ENCODE assay signal across 26 cellular contexts in genomic region chr1:227369102-227369760, GRCh38. TPM values are rescaled to one million over a fixed set of nuclear protein-coding genes. Genes with fewer than 3 reads are reported as not detected.
DNase-seq lines count a peak whose midpoint lies in the region; ATAC-seq, FAIRE-seq and TF ChIP-seq lines count a peak whose summit lies in the region.
"Had no signal": no experiment of that assay in that cellular context is flagged by ENCODE, and none has a peak within 500 bp of the region (broad histone marks: within the 10 kb centered on the region; RNA-seq: fewer than 3 reads in every experiment).

No MANE protein-coding gene starts in this region.

- H3K36me3 Mint-ChIP-seq in Calu3 (ENCODE audit: insufficient read depth, unreplicated experiment): no peaks in the 10 kb centered on the region
- H3K36me3 Mint-ChIP-seq: activated CD8-positive, alpha-beta memory T cell treated with anti-CD3 and anti-CD28 coated beads, Interleukin-2, amount 10 ng/mL, durations not matched to agents 7 days and 5 days; naive thymus-derived CD4-positive, alpha-beta T cell had no signal

- no peak overlapping the region for H3K27ac ChIP-seq in A549
- no peak overlapping the region; the same call in 1 of the 2 replicates for H3K27ac ChIP-seq in HEK293 (ENCODE audit: extremely low read depth, low read depth, low read length)
- peak overlapping the region; percentile 36 for H3K27ac ChIP-seq in VCaP
- H3K27ac ChIP-seq: PC-9, right atrium auricular region, spleen, transverse colon had no signal

- TF ChIP-seq POLR2A in A549 (IDR thresholded peaks at IDR 0.05; ENCODE audit: low read length): no peak

- TF ChIP-seq RAD21 in A549 (conservative IDR thresholded peaks at IDR 0.05 in 1 of 2, IDR thresholded peaks at IDR 0.05 in 1 of 2): no peak

- H3K27me3 Mint-ChIP-seq in Calu3 (ENCODE audit: unreplicated experiment): no peaks in the 10 kb centered on the region

- H3K36me3 ChIP-seq in HEK293 (ENCODE audit: control insufficient read depth in 2 of 2, insufficient read depth in 1 of 2, low read length in 2 of 2): no peaks in the 10 kb centered on the region
- H3K36me3 ChIP-seq: BE2C, right atrium auricular region, spleen, transverse colon had no signal

- peaks cover 24% of the 10 kb centered on the region for H3K4me1 Mint-ChIP-seq in Calu3 (ENCODE audit: low read depth, unreplicated experiment)
- H3K4me1 Mint-ChIP-seq: activated CD8-positive, alpha-beta memory T cell treated with anti-CD3 and anti-CD28 coated beads, Interleukin-2, amount 10 ng/mL, durations not matched to agents 7 days and 5 days; central memory CD8-positive, alpha-beta T cell; naive thymus-derived CD4-positive, alpha-beta T cell had no signal

- H3K9me3 ChIP-seq in A549 (no peaks in the 10 kb centered on the region), HEK293 (ENCODE audit: control insufficient read depth, insufficient read depth, low read depth, low read length) (no peaks in the 10 kb centered on the region)
- H3K9me3 ChIP-seq: BE2C, right atrium auricular region, spleen, transverse colon had no signal

- H3K4me3 ChIP-seq in A549 (no peak overlapping the region), HEK293 (ENCODE audit: low read depth, low read length) (no peak overlapping the region)
- H3K4me3 ChIP-seq: PC-9, right atrium auricular region, spleen, transverse colon had no signal

- no peak for FAIRE-seq in A549 (lab: Jason Lieb, UNC)

- no TSS peak for BruUV-seq in Calu3 (replicated peaks; lab: Mats Ljungman, UMichigan)

- POLR2A ChIA-PET in A549 (lab: Yijun Ruan, JAX) (no interaction called here), HEK293 (lab: Yijun Ruan, JAX) (no interaction called here)

- no peak for TF ChIP-seq EP300 in A549 (IDR thresholded peaks at IDR 0.05)

- CTCF ChIA-PET in A549 (lab: Yijun Ruan, JAX) (interaction anchor here (0.7 kb wide), 1 partner anchor 99 kb away, joined by 3 read pairs; no protein-coding TSS in a partner anchor), HEK293 (lab: Yijun Ruan, JAX) (no interaction called here), Calu3 (lab: Charles Lee) (interaction anchor here (0.6 to 1.2 kb wide), 4 partner anchors 12 to 1390 kb away, joined by 4 to 6 read pairs (median 5); no protein-coding TSS in a partner anchor)

- H3K4me3 Mint-ChIP-seq in Calu3 (ENCODE audit: low read depth, unreplicated experiment): no peak overlapping the region
- H3K4me3 Mint-ChIP-seq: activated CD8-positive, alpha-beta memory T cell treated with anti-CD3 and anti-CD28 coated beads, Interleukin-2, amount 10 ng/mL, durations not matched to agents 7 days and 5 days; central memory CD8-positive, alpha-beta T cell; naive thymus-derived CD4-positive, alpha-beta T cell; T-helper 2 cell treated with Interferon-gamma antibody and Interleukin-4, amounts not matched to agents 5 μg/mL and 100 μg/mL, for 36 hours had no signal

- no peak for TF ChIP-seq CTCF in A549 (IDR thresholded peaks at IDR 0.05)
- TF ChIP-seq CTCF in HEK293 (tag by site-specific recombination; IDR thresholded peaks at IDR 0.05): no peak
- TF ChIP-seq CTCF in VCaP (conservative IDR thresholded peaks at IDR 0.05): no peak
- TF ChIP-seq CTCF in Calu3 (IDR thresholded peaks at IDR 0.05; ENCODE audit: unreplicated experiment): no peak

- no peak for ATAC-seq in A549
- ATAC-seq in sciatic nerve: no peak
- ATAC-seq: activated CD8-positive, alpha-beta memory T cell treated with anti-CD3 and anti-CD28 coated beads, Interleukin-2, amount 10 ng/mL, durations not matched to agents 7 days and 5 days; naive thymus-derived CD4-positive, alpha-beta T cell had no signal

- no peaks in the 10 kb centered on the region for H3K9me3 Mint-ChIP-seq in Calu3 (ENCODE audit: low read depth, unreplicated experiment)
- H3K9me3 Mint-ChIP-seq: central memory CD8-positive, alpha-beta T cell; naive thymus-derived CD4-positive, alpha-beta T cell; T-helper 2 cell treated with Interferon-gamma antibody and Interleukin-4, amounts not matched to agents 5 μg/mL and 100 μg/mL, for 36 hours had no signal

- intact Hi-C loops in Calu3 (cut with micrococcal nuclease; ENCODE audit: unreplicated experiment): no loop called here
- intact Hi-C loops in sciatic nerve (cut with DNase I): no loop called here

- H3K4me1 ChIP-seq in A549 (peaks cover 37% of the 10 kb centered on the region), HEK293 (ENCODE audit: control insufficient read depth, insufficient read depth, low read length) (peaks cover 34% of the 10 kb centered on the region)
- H3K4me1 ChIP-seq: right atrium auricular region, spleen had no signal

- 62% methylated on average over 6 of the region's 6 CpGs for WGBS in A549 (ENCODE audit: missing lambda C conversion rate)

- H3K27ac Mint-ChIP-seq in Calu3 (ENCODE audit: unreplicated experiment): no peak overlapping the region
- H3K27ac Mint-ChIP-seq: activated CD8-positive, alpha-beta memory T cell treated with anti-CD3 and anti-CD28 coated beads, Interleukin-2, amount 10 ng/mL, durations not matched to agents 7 days and 5 days; naive thymus-derived CD4-positive, alpha-beta T cell; T-helper 2 cell treated with Interferon-gamma antibody and Interleukin-4, amounts not matched to agents 5 μg/mL and 100 μg/mL, for 36 hours had no signal

- H3K4me2 ChIP-seq in A549: no peak overlapping the region
- H3K4me2 ChIP-seq: PC-9 had no signal

- no peak for DNase-seq in A549 (ENCODE audit: low read depth in 1 of 2, low spot score in 1 of 2)
- DNase-seq in left kidney (ENCODE audit: low read depth, low spot score): peak; percentile 65
- no peak for DNase-seq in NCI-H2029 treated with DMSO at 0.1 percent for 48 hours (lab: John Stamatoyannopoulos, UW)
- DNase-seq in Calu3: no peak
- DNase-seq in sciatic nerve (ENCODE audit: low spot score): no peak
- no peak for DNase-seq in activated CD4-positive, CD25-positive, alpha-beta regulatory T cell treated with anti-CD3 and anti-CD28 coated beads, Interleukin-2, amount 50 U/mL, for 72 hours
- DNase-seq: activated CD8-positive, alpha-beta memory T cell treated with anti-CD3 and anti-CD28 coated beads, Interleukin-2, amount 10 ng/mL, durations not matched to agents 7 days and 5 days; activated naive CD4-positive, alpha-beta T cell; activated T-cell treated with anti-CD3 and anti-CD28 coated beads, Interleukin-2, amount 50 U/mL, for 48 hours; BE2C; COR-L47; dermis blood vessel endothelial cell; GOT3; midbrain; naive thymus-derived CD4-positive, alpha-beta T cell; NCI-H1092 treated with DMSO at 0.1 percent for 48 hours; NCI-H1930; PC-9; SHP77; spleen; transverse colon had no signal

TF ChIP-seq in A549, 52 proteins besides CTCF, POLR2A, EP300 and RAD21 (continues in another document):
- no peak for TF ChIP-seq ELK1 (IDR thresholded peaks at IDR 0.05; ENCODE audit: low read depth, low read length)
- TF ChIP-seq HOXA7 (CRISPR knock-in tag; IDR thresholded peaks at IDR 0.05): no peak
- TF ChIP-seq KDM1A (IDR thresholded peaks at IDR 0.05; ENCODE audit: low read depth): no peak
- no peak for TF ChIP-seq PBX3 (IDR thresholded peaks at IDR 0.05)

TF ChIP-seq in HEK293, 187 proteins besides CTCF, POLR2A, EP300 and RAD21 (continues in another document):
- TF ChIP-seq ZEB2 (tag by site-specific recombination; IDR thresholded peaks at IDR 0.05) (no peak), TRIM28 (IDR thresholded peaks at IDR 0.05; ENCODE audit: borderline replicate concordance, low read length) (peak; percentile 54; the same call in 1 of the 2 replicates), REPIN1 (tag by site-specific recombination; IDR thresholded peaks at IDR 0.05; ENCODE audit: low read depth) (no peak), ZBTB17 (tag by site-specific recombination; IDR thresholded peaks at IDR 0.05) (peak; percentile 46; the same call in 1 of the 2 replicates), ZNF350 (tag by site-specific recombination; IDR thresholded peaks at IDR 0.05) (no peak), GLI4 (tag by site-specific recombination; IDR thresholded peaks at IDR 0.05) (no peak), ZNF362 (tag by site-specific recombination; IDR thresholded peaks at IDR 0.05) (0 out of 2 replicates have a peak, but pooled peaks have one; percentile 24), ZNF704 (tag by site-specific recombination; IDR thresholded peaks at IDR 0.05) (no peak), ZBTB48 (tag by site-specific recombination; IDR thresholded peaks at IDR 0.05) (no peak), ZNF114 (tag by site-specific recombination; IDR thresholded peaks at IDR 0.05) (no peak), ZNF785 (tag by site-specific recombination; IDR thresholded peaks at IDR 0.05) (no peak), ZNF335 (tag by site-specific recombination; conservative IDR thresholded peaks at IDR 0.05) (peak; percentile 65), ZNF2 (tag by site-specific recombination; IDR thresholded peaks at IDR 0.05) (no peak)

RNA-seq across cellular contexts. Expression of gene CDC42BPA, which starts 50.9 kb away (rescaled TPM):
- 25.9 and 28.4 TPM in 2 replicates for polyA plus RNA-seq in A549 (2011; rRNA removed)
- polyA plus RNA-seq in A549 (2012; cell fraction: cytosol; rRNA removed): 4.3 and 5.5 TPM in 2 replicates
- 6.7 and 9.7 TPM in 2 replicates for polyA plus RNA-seq in A549 (2012; cell fraction: nucleus; rRNA removed)
- polyA plus RNA-seq in A549 (2017; fragmentation: RNase III; extraction: RNeasy Plus Mini Kit Qiagen cat#74134 plus additional on column Dnase treatment): 11.4 to 12.6 TPM (median 12.5 TPM) in 3 replicates
- 38.6 and 39.3 TPM in 2 replicates for polyA minus RNA-seq in A549 (2011; rRNA and poly(A)+ RNA removed)
- 48.6 and 49.5 TPM in 2 replicates for total RNA-seq in Calu3 (2022)
- 66.8 TPM for total RNA-seq in sciatic nerve
